Comparison of ENCODE assay signal across 27 cellular contexts in the genomic region with DNA sequence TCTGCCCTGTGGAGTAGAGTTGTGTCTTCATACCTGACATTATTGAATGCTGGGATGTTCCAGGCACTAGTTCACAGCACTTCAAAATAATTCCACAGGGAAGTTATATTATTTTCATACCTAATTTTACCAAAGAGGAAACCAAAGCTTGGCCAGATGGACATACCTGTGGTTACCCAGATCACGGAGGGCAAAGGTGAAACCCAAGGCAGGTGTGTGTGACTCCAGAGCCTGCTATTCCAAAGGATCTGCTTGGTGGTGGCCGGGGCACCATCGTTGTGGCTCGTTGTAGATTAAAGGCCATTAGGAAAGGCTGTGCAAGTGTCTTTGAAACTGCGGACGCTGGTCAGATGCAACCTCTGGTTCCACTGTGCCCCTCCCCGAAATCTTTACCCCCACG.
"Had no signal": no experiment of that assay in that cellular context is flagged by ENCODE, and none has a peak within 500 bp of the region (broad histone marks: within the 10 kb centered on the region; RNA-seq: fewer than 3 reads in every experiment).

No MANE protein-coding gene starts in this region.

- H3K9me3 Mint-ChIP-seq: activated CD4-positive, alpha-beta memory T cell treated with anti-CD3 and anti-CD28 coated beads for 36 hours; activated CD4-positive, alpha-beta T cell treated with anti-CD3 and anti-CD28 coated beads, Interleukin-2, amount 10 ng/mL, durations not matched to agents 24 days and 14 days; activated naive CD4-positive, alpha-beta T cell treated with anti-CD3 and anti-CD28 coated beads, Interleukin-2, amount 10 ng/mL, durations not matched to agents 7 days and 5 days; activated naive CD4-positive, alpha-beta T cell treated with anti-CD3 and anti-CD28 coated beads, Interleukin-2, amount 50 U/mL, for 72 hours; activated T-helper 1 cell treated with anti-CD3 and anti-CD28 coated beads, Interleukin-12 subunit alpha, Interleukin-12 subunit beta, Interleukin-2, Interleukin-4 antibody, amounts not matched to agents 30 ng/mL and 10 ng/mL and 1 ng/mL, durations not matched to agents 14 hours and 24 hours and 36 hours; brain; effector memory CD8-positive, alpha-beta T cell had no signal

- ATAC-seq: activated CD4-positive, alpha-beta T cell treated with anti-CD3 and anti-CD28 coated beads for 36 hours; activated CD8-positive, alpha-beta memory T cell treated with anti-CD3 and anti-CD28 coated beads, Interleukin-2, amount 10 ng/mL, durations not matched to agents 7 days and 5 days; activated CD8-positive, alpha-beta T cell treated with anti-CD3 and anti-CD28 coated beads, Interleukin-2, amount 10 ng/mL, durations not matched to agents 7 days and 5 days; activated naive CD4-positive, alpha-beta T cell treated with anti-CD3 and anti-CD28 coated beads, Interleukin-2, amount 50 U/mL, for 72 hours; effector memory CD8-positive, alpha-beta T cell; foreskin keratinocyte; gastrocnemius medialis; heart left ventricle had no signal

- H3K4me1 Mint-ChIP-seq: activated CD4-positive, alpha-beta T cell treated with anti-CD3 and anti-CD28 coated beads for 36 hours; activated CD4-positive, alpha-beta T cell treated with anti-CD3 and anti-CD28 coated beads, Interleukin-2, amount 10 ng/mL, durations not matched to agents 24 days and 14 days; activated CD8-positive, alpha-beta memory T cell treated with anti-CD3 and anti-CD28 coated beads, Interleukin-2, amount 10 ng/mL, durations not matched to agents 7 days and 5 days; activated naive CD4-positive, alpha-beta T cell treated with anti-CD3 and anti-CD28 coated beads, Interleukin-2, amount 10 ng/mL, durations not matched to agents 7 days and 5 days had no signal

- DNase-seq: activated CD4-positive, alpha-beta memory T cell treated with anti-CD3 and anti-CD28 coated beads for 36 hours; activated CD4-positive, alpha-beta T cell treated with anti-CD3 and anti-CD28 coated beads for 36 hours; activated CD4-positive, alpha-beta T cell treated with anti-CD3 and anti-CD28 coated beads, Interleukin-2, amount 10 ng/mL, durations not matched to agents 24 days and 14 days; activated CD4-positive, CD25-positive, alpha-beta regulatory T cell treated with anti-CD3 and anti-CD28 coated beads, Interleukin-2, amount 50 U/mL, for 72 hours; activated CD8-positive, alpha-beta memory T cell treated with anti-CD3 and anti-CD28 coated beads, Interleukin-2, amount 10 ng/mL, durations not matched to agents 7 days and 5 days; activated CD8-positive, alpha-beta memory T cell treated with anti-CD3 and anti-CD28 coated beads, Interleukin-2, amount 50 U/mL, for 4 hours; activated CD8-positive, alpha-beta T cell treated with anti-CD3 and anti-CD28 coated beads, Interleukin-2, amount 10 ng/mL, durations not matched to agents 7 days and 5 days; activated gamma-delta T cell; activated naive CD4-positive, alpha-beta T cell treated with anti-CD3 and anti-CD28 coated beads, Interleukin-2, amount 10 ng/mL, durations not matched to agents 7 days and 5 days; activated T-cell treated with anti-CD3 and anti-CD28 coated beads, Interleukin-2, amount 50 U/mL, for 1 hour; activated T-cell treated with anti-CD3 and anti-CD28 coated beads, Interleukin-2, amount 50 U/mL, for 48 hours; adrenal gland; amygdala; aorta; cortex of kidney; dermis blood vessel endothelial cell; effector CD4-positive, alpha-beta T cell; effector memory CD8-positive, alpha-beta T cell; erythroblast; foreskin keratinocyte; gastrocnemius medialis; glutamatergic neuron; heart left ventricle; T-helper 2 cell had no signal

- H3K27ac Mint-ChIP-seq: activated CD4-positive, alpha-beta memory T cell treated with anti-CD3 and anti-CD28 coated beads for 36 hours; activated CD4-positive, alpha-beta T cell treated with anti-CD3 and anti-CD28 coated beads for 36 hours; activated CD4-positive, alpha-beta T cell treated with anti-CD3 and anti-CD28 coated beads, Interleukin-2, amount 10 ng/mL, durations not matched to agents 24 days and 14 days; activated CD8-positive, alpha-beta memory T cell treated with anti-CD3 and anti-CD28 coated beads, Interleukin-2, amount 10 ng/mL, durations not matched to agents 7 days and 5 days; activated CD8-positive, alpha-beta T cell treated with anti-CD3 and anti-CD28 coated beads, Interleukin-2, amount 10 ng/mL, durations not matched to agents 7 days and 5 days; activated naive CD4-positive, alpha-beta T cell treated with anti-CD3 and anti-CD28 coated beads, Interleukin-2, amount 10 ng/mL, durations not matched to agents 7 days and 5 days; activated naive CD4-positive, alpha-beta T cell treated with anti-CD3 and anti-CD28 coated beads, Interleukin-2, amount 50 U/mL, for 72 hours; activated T-helper 1 cell treated with anti-CD3 and anti-CD28 coated beads, Interleukin-12 subunit alpha, Interleukin-12 subunit beta, Interleukin-2, Interleukin-4 antibody, amounts not matched to agents 30 ng/mL and 10 ng/mL and 1 ng/mL, durations not matched to agents 14 hours and 24 hours and 36 hours; brain; effector memory CD8-positive, alpha-beta T cell had no signal

- H3K4me3 Mint-ChIP-seq: activated CD4-positive, alpha-beta memory T cell treated with anti-CD3 and anti-CD28 coated beads for 36 hours; activated CD4-positive, alpha-beta T cell treated with anti-CD3 and anti-CD28 coated beads for 36 hours; activated CD4-positive, alpha-beta T cell treated with anti-CD3 and anti-CD28 coated beads, Interleukin-2, amount 10 ng/mL, durations not matched to agents 24 days and 14 days; activated CD8-positive, alpha-beta memory T cell treated with anti-CD3 and anti-CD28 coated beads, Interleukin-2, amount 10 ng/mL, durations not matched to agents 7 days and 5 days; activated CD8-positive, alpha-beta T cell treated with anti-CD3 and anti-CD28 coated beads, Interleukin-2, amount 10 ng/mL, durations not matched to agents 7 days and 5 days; activated naive CD4-positive, alpha-beta T cell treated with anti-CD3 and anti-CD28 coated beads, Interleukin-2, amount 10 ng/mL, durations not matched to agents 7 days and 5 days; activated T-helper 1 cell treated with anti-CD3 and anti-CD28 coated beads, Interleukin-12 subunit alpha, Interleukin-12 subunit beta, Interleukin-2, Interleukin-4 antibody, amounts not matched to agents 30 ng/mL and 10 ng/mL and 1 ng/mL, durations not matched to agents 14 hours and 24 hours and 36 hours; brain; effector memory CD8-positive, alpha-beta T cell had no signal

- H3K27me3 Mint-ChIP-seq: activated CD4-positive, alpha-beta memory T cell treated with anti-CD3 and anti-CD28 coated beads for 36 hours; activated CD4-positive, alpha-beta T cell treated with anti-CD3 and anti-CD28 coated beads for 36 hours; activated CD4-positive, alpha-beta T cell treated with anti-CD3 and anti-CD28 coated beads, Interleukin-2, amount 10 ng/mL, durations not matched to agents 24 days and 14 days; activated CD8-positive, alpha-beta memory T cell treated with anti-CD3 and anti-CD28 coated beads, Interleukin-2, amount 10 ng/mL, durations not matched to agents 7 days and 5 days; brain had no signal

- H3K36me3 Mint-ChIP-seq: activated CD4-positive, alpha-beta memory T cell treated with anti-CD3 and anti-CD28 coated beads for 36 hours; activated CD8-positive, alpha-beta memory T cell treated with anti-CD3 and anti-CD28 coated beads, Interleukin-2, amount 10 ng/mL, durations not matched to agents 7 days and 5 days; activated naive CD4-positive, alpha-beta T cell treated with anti-CD3 and anti-CD28 coated beads, Interleukin-2, amount 10 ng/mL, durations not matched to agents 7 days and 5 days; activated naive CD4-positive, alpha-beta T cell treated with anti-CD3 and anti-CD28 coated beads, Interleukin-2, amount 50 U/mL, for 72 hours; brain had no signal
